ENCODE assay signal across 8 cellular contexts in the genomic region with DNA sequence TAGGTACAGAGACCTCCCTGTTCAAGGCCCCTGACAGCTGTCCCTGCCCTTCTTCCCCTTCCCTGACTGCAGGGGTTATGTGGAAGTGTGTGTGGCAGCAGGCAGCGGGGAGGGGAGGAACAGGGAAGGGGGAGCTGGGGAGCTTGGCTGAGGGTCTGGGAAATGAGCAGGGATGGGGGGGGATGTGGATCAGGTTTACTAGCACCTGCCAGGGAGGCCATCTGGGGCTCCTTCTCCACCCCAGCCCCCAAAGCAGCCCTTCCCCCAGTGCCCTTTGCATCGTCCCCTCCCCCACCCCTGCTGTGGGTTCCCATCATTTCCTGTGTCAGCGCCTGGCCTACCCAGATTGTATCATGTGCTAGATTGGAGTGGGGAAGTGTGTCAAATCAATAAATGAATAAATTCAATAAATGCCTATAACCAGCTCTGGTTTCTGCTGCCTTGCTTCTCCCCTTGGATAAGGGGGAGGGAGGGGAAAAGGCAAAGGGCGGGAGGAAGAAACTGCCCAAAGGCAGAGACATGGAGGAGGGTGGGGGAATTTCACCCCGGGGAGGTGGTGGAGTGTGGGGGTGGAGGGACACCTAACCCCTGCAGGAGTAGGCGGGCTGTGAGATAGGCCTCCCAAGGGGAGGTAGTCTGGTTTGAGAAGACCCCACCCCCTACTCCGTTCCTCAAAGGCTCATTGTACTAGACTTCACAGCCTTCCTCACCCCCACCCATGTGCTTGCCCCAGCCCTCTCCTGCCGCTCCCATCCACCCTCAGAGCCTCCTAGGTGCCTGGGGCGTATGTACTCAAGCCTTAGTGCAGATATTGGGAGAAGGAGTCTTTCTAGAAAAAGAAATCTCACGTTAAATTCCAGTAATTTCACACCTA. TPM values are rescaled to one million over a fixed set of nuclear protein-coding genes. Genes with fewer than 3 reads are reported as not detected.
DNase-seq lines count a peak whose midpoint lies in the region; ATAC-seq, FAIRE-seq and TF ChIP-seq lines count a peak whose summit lies in the region.

No MANE protein-coding gene starts in this region.

- peaks cover 0 to 4% (median 0%) of the 10 kb centered on the region in 3 donors for H3K4me1 ChIP-seq in gastroesophageal sphincter

- H3K36me3 Mint-ChIP-seq in IgD-negative memory B cell = peaks cover 3% of the 10 kb centered on the region

- ATAC-seq in gastroesophageal sphincter = peak; percentile 14
- ATAC-seq in HG02970 (IDR thresholded peaks at IDR 0.05; ENCODE audit: low FRiP score, unreplicated experiment) = no peak
- ATAC-seq in GM19397 (IDR thresholded peaks at IDR 0.05; ENCODE audit: unreplicated experiment) = no peak

- H3K4me1 Mint-ChIP-seq in IgD-negative memory B cell = peaks cover 26 to 44% (median 29%) of the 10 kb centered on the region in 3 donors

- no peaks in the 10 kb centered on the region for H3K27me3 ChIP-seq in gastroesophageal sphincter

- peaks cover 0 to 6% of the 10 kb centered on the region in 2 donors for H3K36me3 ChIP-seq in gastroesophageal sphincter

- H3K4me3 Mint-ChIP-seq in IgD-negative memory B cell = peak overlapping the region in 3 of 4 donors; percentile 51 to 82 (median 60)

- H3K4me3 ChIP-seq in gastroesophageal sphincter = no peak overlapping the region

- H3K27ac Mint-ChIP-seq in IgD-negative memory B cell = peak overlapping the region; percentile 80 to 96 (median 94)

- DNase-seq in GM12891 (ENCODE audit: insufficient read length, low spot score) (no peak), DMS79 treated with DMSO at 0.1 percent for 48 hours (lab: John Stamatoyannopoulos, UW) (no peak)
- peak; percentile 40 for DNase-seq in activated CD4-positive, alpha-beta T cell treated with anti-CD3 and anti-CD28 coated beads, Interleukin-2, amount 50 U/mL, for 1 hour
- peak; percentile 45 for DNase-seq in stimulated activated CD4-positive, alpha-beta T cell treated with anti-CD3 and anti-CD28 coated beads, Interleukin-1b, Interleukin-23, amount 100 ng/mL, for 48 hours

- TF ChIP-seq POLR2A in GM12891 (IDR thresholded peaks at IDR 0.05; ENCODE audit: low read depth, low read length) (no peak), gastroesophageal sphincter (IDR thresholded peaks at IDR 0.05) (no peak)

- H3K27me3 Mint-ChIP-seq in IgD-negative memory B cell = peaks cover 7% of the 10 kb centered on the region

- no peak for TF ChIP-seq EP300 in gastroesophageal sphincter (IDR thresholded peaks at IDR 0.05)

- H3K27ac ChIP-seq in gastroesophageal sphincter = peak overlapping the region in 3 of 4 donors; percentile 24 to 37 (median 35)

- peak; percentile 89 for FAIRE-seq in GM12891 (lab: Jason Lieb, UNC)

- WGBS in gastroesophageal sphincter (ENCODE audit: low coverage in 1 of 2), 2 donors = 47 to 100% methylated on average over 1 to 2 of the region's 10 CpGs

- H3K9me3 Mint-ChIP-seq in IgD-negative memory B cell = no peaks in the 10 kb centered on the region

- no peak for TF ChIP-seq CTCF in gastroesophageal sphincter (IDR thresholded peaks at IDR 0.05)

- no peaks in the 10 kb centered on the region for H3K9me3 ChIP-seq in gastroesophageal sphincter

TF ChIP-seq in GM12891, 5 proteins besides CTCF, POLR2A, EP300 and RAD21:
- TF ChIP-seq POLR2AphosphoS5 (IDR thresholded peaks at IDR 0.05; ENCODE audit: low read depth, low read length) = no peak
- no peak for TF ChIP-seq TAF1 (IDR thresholded peaks at IDR 0.05; ENCODE audit: low read depth, low read length)

RNA-seq across cellular contexts. Expression of a gene that starts 3.2 kb away (rescaled TPM):
- 4.8 TPM for polyA plus RNA-seq in GM12891 (2012; ENCODE audit: low read depth, missing spikeins)
- polyA plus RNA-seq in IgD-negative memory B cell = 1.5 TPM
- not detected for total RNA-seq in gastroesophageal sphincter

RNA-seq across cellular contexts. Expression of a gene that starts 7.7 kb away (rescaled TPM):
- polyA plus RNA-seq in GM12891 (2012; ENCODE audit: low read depth, missing spikeins) = 2.4 TPM
- 2.4 TPM for polyA plus RNA-seq in IgD-negative memory B cell
- 10 to 100 TPM; 19.9 to 48.2 (median 28.9) TPM for total RNA-seq in gastroesophageal sphincter

RNA-seq across cellular contexts. Expression of a gene that starts 8.0 kb away (rescaled TPM):
- polyA plus RNA-seq in GM12891 (2012; ENCODE audit: low read depth, missing spikeins) = 243 TPM
- 754 TPM for polyA plus RNA-seq in IgD-negative memory B cell
- total RNA-seq in gastroesophageal sphincter = 1 to 10 TPM in 3 of 4 donors, under 1 TPM in 1; 0.62 to 6.3 (median 3.7) TPM

RNA-seq across cellular contexts. Expression of a gene that starts 15.0 kb away (rescaled TPM):
- polyA plus RNA-seq in GM12891 (2012; ENCODE audit: low read depth, missing spikeins) = 21.0 TPM
- polyA plus RNA-seq in IgD-negative memory B cell = 13.1 TPM
- 10 to 100 TPM; 19.7 to 30.2 (median 26.2) TPM for total RNA-seq in gastroesophageal sphincter

RNA-seq across cellular contexts. Expression of a gene that starts 35.2 kb away (rescaled TPM):
- polyA plus RNA-seq in GM12891 (2012; ENCODE audit: low read depth, missing spikeins) = 31.6 TPM
- polyA plus RNA-seq in IgD-negative memory B cell = 2.3 TPM
- 10 to 100 TPM; 43.1 to 81.7 (median 52.0) TPM for total RNA-seq in gastroesophageal sphincter

Comparison
In these comparisons a context has a peak if more than half of its experiments do, and no peak if none do; other contexts are left out.
1. DNase-seq: peak in activated CD4-positive, alpha-beta T cell treated with anti-CD3 and anti-CD28 coated beads, Interleukin-2, amount 50 U/mL, for 1 hour (single experiment) and stimulated activated CD4-positive, alpha-beta T cell treated with anti-CD3 and anti-CD28 coated beads, Interleukin-1b, Interleukin-23, amount 100 ng/mL, for 48 hours (single experiment); none in GM12891 (single experiment) and DMS79 treated with DMSO at 0.1 percent for 48 hours (single experiment).